Comparison of ENCODE assay signal across 7 cellular contexts in genomic region chr10:47553860-47554247, GRCh38. TPM values are rescaled to one million over a fixed set of nuclear protein-coding genes. Genes with fewer than 3 reads are reported as not detected.
A peak's percentile ranks its signal among the peaks of the same experiment; 100 is the strongest.
DNase-seq lines count a peak whose midpoint lies in the region; ATAC-seq and TF ChIP-seq lines count a peak whose summit lies in the region.
"Not testable (repeated sequence)": the region's sequence is repeated elsewhere in the genome, so short reads cannot be mapped to it uniquely, and the experiment has no call there.

No MANE protein-coding gene starts in this region.

- H2AFZ ChIP-seq in Loucy (ENCODE audit: low read length): not testable (repeated sequence)

- not testable (repeated sequence) for H3K9me2 ChIP-seq in Loucy (replicated peaks; ENCODE audit: low read depth, low read length)

- H4K20me1 ChIP-seq in Loucy (ENCODE audit: insufficient read depth, low read length, poor library complexity, severe bottlenecking): not testable (repeated sequence)

- H3K4me3 ChIP-seq in Loucy (ENCODE audit: low read length, poor library complexity, severe bottlenecking): peak overlapping the region; percentile 95
- peak overlapping the region; percentile 73 for H3K4me3 ChIP-seq in WI38 (ENCODE audit: low read depth, low read length)
- peak overlapping the region; percentile 54 for H3K4me3 ChIP-seq in fibroblast of pulmonary artery (replicated peaks; ENCODE audit: low read depth, low read length)
- peak overlapping the region; percentile 71 for H3K4me3 ChIP-seq in lower lobe of right lung
- peak overlapping the region; percentile 52 for H3K4me3 ChIP-seq in retinal pigment epithelial cell (ENCODE audit: low read length)

- not testable (repeated sequence) for ATAC-seq in lower lobe of right lung

- H3K27ac Mint-ChIP-seq in brain: peak overlapping the region in 4 of 5 experiments; percentile 68 to 98 (median 82)

- H3K27ac ChIP-seq in lower lobe of right lung: peak overlapping the region; percentile 83

- not testable (repeated sequence) for H3K27me3 ChIP-seq in Loucy (ENCODE audit: insufficient read depth, low read length, poor library complexity, severe bottlenecking); lower lobe of right lung (ENCODE audit: low read depth)

- not testable (repeated sequence) for H3K9me3 ChIP-seq in Loucy (ENCODE audit: insufficient read depth, low read depth, low read length); lower lobe of right lung

- H3K4me1 Mint-ChIP-seq in brain: not testable (repeated sequence)

- H3K36me3 Mint-ChIP-seq in brain: not testable (repeated sequence)

- not testable (repeated sequence) for H3K9me3 Mint-ChIP-seq in brain

- H3F3A ChIP-seq in Loucy (ENCODE audit: low read depth): not testable (repeated sequence)

- H3K27me3 Mint-ChIP-seq in brain: peaks cover 10% of the 10 kb centered on the region

- H3K36me3 ChIP-seq in Loucy (ENCODE audit: insufficient read depth, low read length); lower lobe of right lung: not testable (repeated sequence)

- peak overlapping the region; percentile 85 for H3K9ac ChIP-seq in Loucy (ENCODE audit: low read depth, low read length, poor library complexity, severe bottlenecking)

- intact Hi-C loops in lower lobe of right lung (cut with DNase I): not testable (repeated sequence)

- not testable (repeated sequence) for TF ChIP-seq CTCF in Loucy (conservative IDR thresholded peaks at IDR 0.05; ENCODE audit: low read length); WI38 (IDR thresholded peaks at IDR 0.05; ENCODE audit: low read depth, low read length); brain (conservative IDR thresholded peaks at IDR 0.05); fibroblast of pulmonary artery (IDR thresholded peaks at IDR 0.05; ENCODE audit: low read length, missing control alignments); lower lobe of right lung (IDR thresholded peaks at IDR 0.05); retinal pigment epithelial cell (conservative IDR thresholded peaks at IDR 0.05; ENCODE audit: low read depth, low read length)

- peak overlapping the region; percentile 81 for H3K4me2 ChIP-seq in Loucy (ENCODE audit: low read depth, low read length, poor library complexity, severe bottlenecking)

- peak overlapping the region; percentile 78 to 98 (median 80) for H3K4me3 Mint-ChIP-seq in brain

- not testable (repeated sequence) for H3K4me1 ChIP-seq in Loucy (ENCODE audit: insufficient read depth, low read length, poor library complexity, severe bottlenecking); lower lobe of right lung

- in situ Hi-C loops in G401 (cut with HindIII; ENCODE audit: low sequenced_read_pairs): not testable (repeated sequence)

- H3K79me2 ChIP-seq in Loucy (ENCODE audit: insufficient read depth, low read length): not testable (repeated sequence)

- DNase-seq in G401 (ENCODE audit: low spot score) (peak; percentile 11), fibroblast of pulmonary artery (ENCODE audit: low read depth) (peak; percentile 9)
- DNase-seq in lower lobe of right lung; retinal pigment epithelial cell (ENCODE audit: low read depth): not testable (repeated sequence)

RNA-seq across cellular contexts. Expression of gene AGAP9, which starts 30.4 kb away (rescaled TPM):
- 2.0 and 3.4 TPM in 2 replicates for total RNA-seq in G401 (2014; rRNA removed; shearing (Covaris generic))
- 0.46 TPM for polyA plus RNA-seq in brain (ENCODE audit: insufficient read depth, low read depth, low replicate concordance)
- total RNA-seq in lower lobe of right lung: 5.1 TPM
